8 cellular contexts compared by ENCODE assay signal in the genomic region with DNA sequence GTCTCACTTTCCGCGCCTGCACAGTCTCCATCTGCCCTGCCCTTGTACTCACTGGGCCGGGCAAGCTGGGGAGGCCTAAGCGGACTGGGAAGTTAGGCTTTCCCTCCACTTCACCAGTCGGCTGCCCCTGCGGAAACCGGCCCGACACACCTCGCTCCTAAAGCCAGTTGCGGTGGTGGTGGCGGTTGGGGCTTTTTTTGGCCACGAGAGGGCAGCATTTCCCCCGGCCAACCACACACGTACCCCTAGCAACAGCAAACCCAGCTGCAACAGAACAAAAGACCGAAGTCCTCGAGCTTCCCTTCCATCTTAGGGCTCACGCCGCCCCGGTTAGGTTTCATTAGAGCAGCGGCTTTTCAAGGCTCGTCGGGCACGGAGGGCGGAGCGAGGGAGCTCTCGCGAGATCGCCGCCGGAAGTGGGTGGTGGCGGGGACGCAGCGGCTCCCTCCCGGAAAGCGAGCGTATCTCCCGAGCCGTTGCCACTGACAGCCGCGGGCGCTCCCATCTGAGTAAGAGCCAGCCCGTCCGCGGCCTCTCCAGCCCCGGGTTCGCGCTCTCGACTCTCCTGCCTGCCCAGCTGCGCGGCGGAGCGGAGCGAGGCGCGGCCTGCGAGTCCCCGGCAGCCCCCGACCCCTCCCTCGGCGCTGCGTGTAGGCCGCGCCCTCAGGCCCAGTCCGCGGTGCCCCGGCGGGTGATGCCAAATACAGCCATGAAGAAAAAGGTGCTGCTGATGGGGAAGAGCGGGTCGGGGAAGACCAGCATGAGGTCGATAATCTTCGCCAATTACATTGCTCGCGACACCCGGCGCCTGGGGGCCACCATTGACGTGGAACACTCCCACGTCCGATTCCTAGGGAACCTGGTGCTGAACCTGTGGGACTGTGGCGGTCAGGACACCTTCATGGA. TPM values are rescaled to one million over a fixed set of nuclear protein-coding genes. Genes with fewer than 3 reads are reported as not detected.
DNase-seq lines count a peak whose midpoint lies in the region; ATAC-seq lines count a peak whose summit lies in the region.

A gene with protein sequence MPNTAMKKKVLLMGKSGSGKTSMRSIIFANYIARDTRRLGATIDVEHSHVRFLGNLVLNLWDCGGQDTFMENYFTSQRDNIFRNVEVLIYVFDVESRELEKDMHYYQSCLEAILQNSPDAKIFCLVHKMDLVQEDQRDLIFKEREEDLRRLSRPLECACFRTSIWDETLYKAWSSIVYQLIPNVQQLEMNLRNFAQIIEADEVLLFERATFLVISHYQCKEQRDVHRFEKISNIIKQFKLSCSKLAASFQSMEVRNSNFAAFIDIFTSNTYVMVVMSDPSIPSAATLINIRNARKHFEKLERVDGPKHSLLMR (plus strand): TSS at position 462 of the 906 bp plus-strand sequence. CDS start 233 bp downstream, at position 695.

- no peaks in the 10 kb centered on the region for H3K9me3 Mint-ChIP-seq in IgD-negative memory B cell

- DNase-seq in DMS153 treated with DMSO at 0.1 percent for 48 hours (lab: John Stamatoyannopoulos, UW; ENCODE audit: unreplicated experiment) (peak; percentile 92), OCI-M1 (lab: John Stamatoyannopoulos, UW) (peak; percentile 96), activated T-cell treated with anti-CD3 and anti-CD28 coated beads for 24 hours (ENCODE audit: low read depth) (peak; percentile 88), epithelial cell of prostate (ENCODE audit: low read depth, low spot score) (peak; percentile 82), mucosa of gallbladder (ENCODE audit: low spot score) (peak; percentile 95)
- peak; percentile 82 to 85 for DNase-seq in stimulated activated CD8-positive, alpha-beta memory T cell treated with anti-CD3 and anti-CD28 coated beads, Interleukin-4, amount 100 ng/mL, for 4 hours (ENCODE audit: low read depth in 2 of 2, low spot score in 1 of 2)

- H3K36me3 Mint-ChIP-seq in IgD-negative memory B cell = peaks cover 4% of the 10 kb centered on the region

- peak within 1 kb of the TSS; percentile 91 to 96 (median 94) for H3K4me3 Mint-ChIP-seq in IgD-negative memory B cell

- H3K27ac Mint-ChIP-seq in IgD-negative memory B cell = peak within 1 kb of the TSS; percentile 91 to 99 (median 99)

- ATAC-seq in GM21529 (IDR thresholded peaks at IDR 0.05; ENCODE audit: unreplicated experiment) = peak; percentile 92

- H3K27me3 Mint-ChIP-seq in IgD-negative memory B cell = no peaks in the 10 kb centered on the region

- H3K27ac ChIP-seq in epithelial cell of prostate = peak within 1 kb of the TSS; percentile 95

- H3K4me1 Mint-ChIP-seq in IgD-negative memory B cell = peaks cover 20 to 28% (median 24%) of the 10 kb centered on the region in 3 donors

RNA-seq across cellular contexts. Expression of the gene that starts here (rescaled TPM):
- polyA plus RNA-seq in IgD-negative memory B cell = 80.1 TPM
- total RNA-seq in mucosa of gallbladder = 75.8 TPM

Comparison
In these comparisons a context has a peak if more than half of its experiments do, and no peak if none do; other contexts are left out.
1. Peak in every context shown above with its lines: DNase-seq, ATAC-seq and H3K27ac ChIP-seq.